1 cellular context compared by ENCODE assay signal in genomic region chr22:27625769-27626674, GRCh38.
TF ChIP-seq lines count a peak whose summit lies in the region.

No MANE protein-coding gene starts in this region.

TF ChIP-seq in K562, 482 proteins besides CTCF, POLR2A, EP300 and RAD21 (continued from another document):
- TF ChIP-seq ZNF407 (IDR thresholded peaks at IDR 0.05; ENCODE audit: low read depth) (no peak), MLX (CRISPR knock-in tag; conservative IDR thresholded peaks at IDR 0.05) (no peak), TCF7 (IDR thresholded peaks at IDR 0.05; ENCODE audit: borderline replicate concordance) (no peak), SLC30A9 (CRISPR knock-in tag; IDR thresholded peaks at IDR 0.05) (no peak), FOSL1 (tag; conservative IDR thresholded peaks at IDR 0.05) (peak; percentile 38; the same call in 1 of the 2 replicates), RFX7 (CRISPR knock-in tag; IDR thresholded peaks at IDR 0.05) (no peak), ZNF121 (CRISPR knock-in tag; conservative IDR thresholded peaks at IDR 0.05) (peak; percentile 58), ZBTB8A (IDR thresholded peaks at IDR 0.05; ENCODE audit: partially characterized antibody) (no peak), HIVEP1 (CRISPR knock-in tag; IDR thresholded peaks at IDR 0.05) (no peak), VEZF1 (CRISPR knock-in tag; IDR thresholded peaks at IDR 0.05) (no peak), ATF3 (IDR thresholded peaks at IDR 0.05) (peak; percentile 19; the same call in 1 of the 2 replicates), ATF3 (CRISPR knock-in tag; conservative IDR thresholded peaks at IDR 0.05) (no peak)
